Comparison of ENCODE assay signal across 23 cellular contexts in the genomic region with DNA sequence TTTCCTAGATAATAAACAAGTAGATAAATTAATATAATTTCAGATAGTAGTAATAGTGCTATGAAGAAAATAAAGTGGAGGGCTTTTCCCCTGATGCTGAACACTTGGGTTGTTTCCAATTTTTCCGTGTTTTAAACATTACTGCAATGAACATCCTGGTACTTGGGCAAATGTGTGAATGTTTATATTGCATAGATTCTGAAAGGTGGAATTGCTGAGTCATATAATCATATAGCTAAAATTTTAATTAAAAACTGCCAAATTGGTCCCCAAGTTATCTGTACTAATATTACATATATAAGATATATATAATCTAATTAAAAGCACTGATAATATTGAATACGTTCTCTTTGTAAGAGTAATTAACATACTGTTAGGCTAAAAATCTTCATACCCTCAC. TPM values are rescaled to one million over a fixed set of nuclear protein-coding genes. Genes with fewer than 3 reads are reported as not detected.
DNase-seq lines count a peak whose midpoint lies in the region; ATAC-seq, FAIRE-seq and TF ChIP-seq lines count a peak whose summit lies in the region.
"Had no signal": no experiment of that assay in that cellular context is flagged by ENCODE, and none has a peak within 500 bp of the region (broad histone marks: within the 10 kb centered on the region; RNA-seq: fewer than 3 reads in every experiment).

No MANE protein-coding gene starts in this region.

- no peak for DNase-seq in HepG2 (ENCODE audit: low spot score)
- DNase-seq in right lobe of liver, result no peak
- DNase-seq in RCC 7860 (ENCODE audit: low spot score), result no peak
- DNase-seq in sigmoid colon, result no peak
- no peak for DNase-seq in AG08395 (ENCODE audit: low spot score)
- DNase-seq: 8988T; AML-193; BE2C; CD4-positive, alpha-beta T cell; CD8-positive, alpha-beta memory T cell; DMS 273 treated with DMSO at 0.1 percent for 48 hours; DMS79 treated with DMSO at 0.1 percent for 48 hours; GF-D8; GM23248; H7; HCEC 1CT had no signal

- no peaks in the 10 kb centered on the region for H3K9me3 ChIP-seq in HepG2 (ENCODE audit: low read length)
- no peaks in the 10 kb centered on the region for H3K9me3 ChIP-seq in right lobe of liver
- H3K9me3 ChIP-seq in sigmoid colon, result no peaks in the 10 kb centered on the region
- H3K9me3 ChIP-seq: BE2C; BLaER1 treated with 17β-estradiol and CSF1 and Interleukin-3, amounts not matched to agents 10 nM and 100 nM had no signal

- CTCF ChIA-PET in HepG2 (lab: Yijun Ruan, JAX; ENCODE audit: low intra/inter-chr PET ratio, low total read pairs), result no interaction called here

- TF ChIP-seq EP300 in HepG2 (IDR thresholded peaks at IDR 0.05; ENCODE audit: low read depth in 2 of 2, low read length in 2 of 2), result no peak
- no peak for TF ChIP-seq EP300 in HepG2 (CRISPR knock-in tag; IDR thresholded peaks at IDR 0.05; ENCODE audit: borderline replicate concordance)
- no peak for TF ChIP-seq EP300 in sigmoid colon (IDR thresholded peaks at IDR 0.05)

- no peak overlapping the region for H3K27ac ChIP-seq in HepG2 (ENCODE audit: extremely low read length, insufficient read depth, low read length)
- no peak overlapping the region for H3K27ac ChIP-seq in right lobe of liver
- H3K27ac ChIP-seq in sigmoid colon, result peak overlapping the region in 3 of 4 donors; percentile 57 to 64 (median 58)
- H3K27ac ChIP-seq: BLaER1 treated with 17β-estradiol and CSF1 and Interleukin-3, amounts not matched to agents 10 nM and 100 nM; GM23248 had no signal

- H3K4me3 ChIP-seq in HepG2 (replicated peaks in 1 of 3; ENCODE audit: insufficient read depth in 1 of 3, low read depth in 2 of 3, low read length in 3 of 3), result no peak overlapping the region
- H3K4me3 ChIP-seq in right lobe of liver, result no peak overlapping the region
- no peak overlapping the region for H3K4me3 ChIP-seq in sigmoid colon
- H3K4me3 ChIP-seq: BLaER1 treated with 17β-estradiol and CSF1 and Interleukin-3, amounts not matched to agents 10 nM and 100 nM; GM23248 had no signal

- ATAC-seq in HepG2, result no peak
- ATAC-seq in right lobe of liver, result no peak
- no peak for ATAC-seq in GM21515 (IDR thresholded peaks at IDR 0.05; ENCODE audit: unreplicated experiment)
- ATAC-seq in HG03135 (IDR thresholded peaks at IDR 0.05; ENCODE audit: unreplicated experiment), result no peak

- TF ChIP-seq RAD21 in HepG2 (CRISPR knock-in tag; IDR thresholded peaks at IDR 0.05), result no peak

- H3K4me1 ChIP-seq in HepG2 (ENCODE audit: insufficient read depth, low read length) (no peaks in the 10 kb centered on the region), right lobe of liver (no peaks in the 10 kb centered on the region), sigmoid colon (peaks cover 0 to 68% (median 45%) of the 10 kb centered on the region in 4 donors)
- H3K4me1 ChIP-seq: BE2C had no signal

- 46% methylated on average over 2 of the region's 2 CpGs for WGBS in HepG2 (ENCODE audit: low lambda C conversion rate)
- WGBS in right lobe of liver (ENCODE audit: insufficient coverage, low coverage, low lambda C conversion rate, missing lambda C conversion rate), result 50% methylated on average over 2 of the region's 2 CpGs
- WGBS in sigmoid colon, 2 donors, result 48 to 74% methylated on average over 2 of the region's 2 CpGs

- FAIRE-seq in HepG2 (lab: Jason Lieb, UNC), result no peak
- FAIRE-seq in RCC 7860 (lab: Jason Lieb, UNC), result peak; percentile 15
- FAIRE-seq: D721Med, GM12891, GM18507, H1 had no signal

- H3K4me2 ChIP-seq in HepG2 (ENCODE audit: low read depth, low read length), result no peak overlapping the region
- H3K4me2 ChIP-seq: BLaER1 treated with 17β-estradiol and CSF1 and Interleukin-3, amounts not matched to agents 10 nM and 100 nM had no signal

- TF ChIP-seq POLR2A in HepG2 (IDR thresholded peaks at IDR 0.05; ENCODE audit: insufficient read depth in 1 of 2, low read depth in 2 of 2, low read length in 2 of 2) (no peak), right lobe of liver (IDR thresholded peaks at IDR 0.05) (no peak), sigmoid colon (IDR thresholded peaks at IDR 0.05) (no peak)

- intact Hi-C loops in HepG2 (cut with micrococcal nuclease; ENCODE audit: unreplicated experiment) (no loop called here), right lobe of liver (cut with DNase I) (no loop called here), sigmoid colon (cut with DNase I) (no loop called here)

- H3K79me2 ChIP-seq in HepG2 (ENCODE audit: insufficient read depth, low read length), result no peaks in the 10 kb centered on the region

- in situ Hi-C loops in HepG2 (cut with HindIII; ENCODE audit: extremely low pct_ligation_motif_present, low pct_unique_long_range_greater_than_20kb), result no loop called here

- H2AFZ ChIP-seq in HepG2 (ENCODE audit: low read length), result no peak overlapping the region
- H2AFZ ChIP-seq: GM23248 had no signal

- H3K9ac ChIP-seq in HepG2 (ENCODE audit: insufficient read depth, low read depth, low read length), result no peak overlapping the region
- H3K9ac ChIP-seq: BLaER1 treated with 17β-estradiol and CSF1 and Interleukin-3, amounts not matched to agents 10 nM and 100 nM; GM23248 had no signal

- no peaks in the 10 kb centered on the region for H4K20me1 ChIP-seq in HepG2 (ENCODE audit: insufficient read depth, low read length)
- H4K20me1 ChIP-seq: BLaER1 treated with 17β-estradiol and CSF1 and Interleukin-3, amounts not matched to agents 10 nM and 100 nM had no signal

- H3K27me3 ChIP-seq in HepG2 (ENCODE audit: control insufficient read depth in 1 of 2, insufficient read depth in 2 of 2, low read length in 2 of 2), result no peaks in the 10 kb centered on the region
- H3K27me3 ChIP-seq in right lobe of liver, result no peaks in the 10 kb centered on the region
- no peaks in the 10 kb centered on the region for H3K27me3 ChIP-seq in sigmoid colon
- H3K27me3 ChIP-seq: BLaER1 treated with 17β-estradiol and CSF1 and Interleukin-3, amounts not matched to agents 10 nM and 100 nM had no signal

- H3K36me3 ChIP-seq in HepG2 (replicated peaks in 1 of 2; ENCODE audit: control insufficient read depth in 1 of 2, insufficient read depth in 2 of 2, low read length in 2 of 2) (no peaks in the 10 kb centered on the region), right lobe of liver (no peaks in the 10 kb centered on the region), sigmoid colon (no peaks in the 10 kb centered on the region)
- H3K36me3 ChIP-seq: BE2C; BLaER1 treated with 17β-estradiol and CSF1 and Interleukin-3, amounts not matched to agents 10 nM and 100 nM had no signal

- POLR2A ChIA-PET in HepG2 (lab: Yijun Ruan, JAX), result no interaction called here

- no peak for TF ChIP-seq CTCF in HepG2 (CRISPR knock-in tag; IDR thresholded peaks at IDR 0.05)
- no peak for TF ChIP-seq CTCF in right lobe of liver (IDR thresholded peaks at IDR 0.05)
- no peak for TF ChIP-seq CTCF in sigmoid colon (IDR thresholded peaks at IDR 0.05)

- BruUV-seq in HepG2 (replicated peaks; lab: Mats Ljungman, UMichigan), result no TSS peak

TF ChIP-seq in HepG2, 621 proteins besides CTCF, POLR2A, EP300 and RAD21:
- TF ChIP-seq ZNF543 (CRISPR knock-in tag; IDR thresholded peaks at IDR 0.05) (no peak), NFE2L2 (IDR thresholded peaks at IDR 0.05; ENCODE audit: low read length) (peak; percentile 62), MAFK (conservative IDR thresholded peaks at IDR 0.05 in 1 of 2, IDR thresholded peaks at IDR 0.05 in 1 of 2; ENCODE audit: low read length in 2 of 2) (peak; percentile 29 to 74; a peak in 2 of 4 replicates), MAFF (IDR thresholded peaks at IDR 0.05; ENCODE audit: low read depth, low read length) (peak; percentile 45; the same call in 1 of the 2 replicates)

RNA-seq across cellular contexts. Expression of a gene that starts 10.0 kb away (rescaled TPM):
- total RNA-seq in HepG2 (2016; rRNA removed; fragmentation: Illumina TruSeq; extraction: Trizol) (0.07 and 0.18 TPM in 2 replicates), right lobe of liver (1 to 10 TPM; 1.0 to 3.2 (median 1.7) TPM), sigmoid colon (10 to 100 TPM; 32.9 to 49.0 (median 36.8) TPM)
- 0.53 TPM in 1 of 2 replicates, not detected in the other for total RNA-seq in HepG2 (2016; cell fraction: cytosol; rRNA removed; fragmentation: Illumina TruSeq; extraction: Trizol; ENCODE audit: low read depth)
- 0.15 TPM in 2 replicates for total RNA-seq in HepG2 (2016; cell fraction: insoluble cytoplasmic fraction; rRNA removed; fragmentation: Illumina TruSeq; extraction: Trizol)
- 0.06 and 0.07 TPM in 2 replicates for total RNA-seq in HepG2 (2016; cell fraction: membrane; rRNA removed; fragmentation: Illumina TruSeq; extraction: Trizol)
- total RNA-seq in HepG2 (2016; cell fraction: nucleus; rRNA removed; fragmentation: Illumina TruSeq; extraction: Trizol), result 0.22 and 0.25 TPM in 2 replicates
- polyA plus RNA-seq in HepG2 (2011; rRNA removed) (0.08 and 0.12 TPM in 2 replicates), sigmoid colon (1 to 10 TPM; 4.0 to 8.1 (median 6.6) TPM)
- 0.03 and 0.08 TPM in 2 replicates for polyA plus RNA-seq in HepG2 (2011; cell fraction: cytosol; rRNA removed)
- 0.03 and 0.08 TPM in 2 replicates for polyA plus RNA-seq in HepG2 (2011; cell fraction: nucleus; rRNA removed)
- polyA plus RNA-seq in HepG2 (2012), result 0.07 and 0.17 TPM in 2 replicates
- polyA plus RNA-seq in HepG2 (2016; cell fraction: cytosol; fragmentation: Illumina TruSeq; extraction: Trizol; ENCODE audit: low read depth), result not detected in 2 replicates
- 0.08 and 0.10 TPM in 2 replicates for polyA plus RNA-seq in HepG2 (2016; cell fraction: insoluble cytoplasmic fraction; fragmentation: Illumina TruSeq; extraction: Trizol; ENCODE audit: low read depth)
- polyA plus RNA-seq in HepG2 (2016; cell fraction: membrane; fragmentation: Illumina TruSeq; extraction: Trizol; ENCODE audit: low read depth), result not detected in 2 replicates
- not detected in 2 replicates for polyA plus RNA-seq in HepG2 (2016; cell fraction: nucleus; fragmentation: Illumina TruSeq; extraction: Trizol; ENCODE audit: insufficient read depth, low read depth)
- polyA minus RNA-seq in HepG2 (2011; rRNA and poly(A)+ RNA removed; ENCODE audit: low replicate concordance), result 0.36 and 2.1 TPM in 2 replicates
- 0.18 and 0.20 TPM in 2 replicates for polyA minus RNA-seq in HepG2 (2011; cell fraction: cytosol; rRNA and poly(A)+ RNA removed)
- polyA minus RNA-seq in HepG2 (2011; cell fraction: nucleus; rRNA and poly(A)+ RNA removed), result 0.75 and 0.77 TPM in 2 replicates

Comparison
In these comparisons a context has a peak if more than half of its experiments do, and no peak if none do; other contexts are left out.
1. H3K27ac ChIP-seq: peak in sigmoid colon (3 of 4); none in HepG2 (single experiment) and right lobe of liver (0 of 3).
2. RNA of a gene that starts 10.0 kb away (total RNA-seq): 32.9 to 49.0 TPM in sigmoid colon; 1.0 to 3.2 TPM in right lobe of liver and 0.06 to 0.53 TPM in HepG2; every median in the first group is over 4 times any median in the second.